1 cellular context compared by ENCODE assay signal in genomic region chr19:19321143-19321577, GRCh38.
A peak's percentile ranks its signal among the peaks of the same experiment; 100 is the strongest.
TF ChIP-seq lines count a peak whose summit lies in the region.

No MANE protein-coding gene starts in this region.

TF ChIP-seq in H1, 55 proteins besides CTCF, POLR2A, EP300 and RAD21:
- TF ChIP-seq CREB1 (IDR thresholded peaks at IDR 0.05) (no peak), HDAC6 (IDR thresholded peaks at IDR 0.05; ENCODE audit: low read depth, low read length) (no peak), NANOG (IDR thresholded peaks at IDR 0.05; ENCODE audit: insufficient read depth, low read depth, low read length, poor library complexity, severe bottlenecking) (no peak), SIN3A (conservative IDR thresholded peaks at IDR 0.05 in 1 of 2, IDR thresholded peaks at IDR 0.05 in 1 of 2; ENCODE audit: low read depth in 1 of 2, low read length in 2 of 2) (peak in 1 of 2 experiments; percentile 68; a peak in 2 of 4 replicates), KDM1A (IDR thresholded peaks at IDR 0.05; ENCODE audit: borderline replicate concordance, low read length) (no peak), SAP30 (IDR thresholded peaks at IDR 0.05; ENCODE audit: insufficient read depth, insufficient replicate concordance, low read length) (peak; percentile 74), KDM4A (IDR thresholded peaks at IDR 0.05; ENCODE audit: low read depth, low read length, severe bottlenecking) (peak; percentile 15), HDAC2 (IDR thresholded peaks at IDR 0.05; ENCODE audit: borderline replicate concordance in 1 of 2, low read depth in 2 of 2, low read length in 2 of 2) (peak in 1 of 2 experiments; percentile 28; a peak in 1 of 4 replicates), PHF8 (conservative IDR thresholded peaks at IDR 0.05; ENCODE audit: low read depth, low read length) (0 out of 2 replicates have a peak, but pooled peaks have one; percentile 3), EZH2 (IDR thresholded peaks at IDR 0.05; ENCODE audit: low read depth, low read length, severe bottlenecking) (no peak), RXRA (IDR thresholded peaks at IDR 0.05; ENCODE audit: insufficient read depth, low read depth, low read length) (no peak)
